8 cellular contexts compared by ENCODE assay signal in genomic region chr18:57561728-57562423, GRCh38. TPM values are rescaled to one million over a fixed set of nuclear protein-coding genes. Genes with fewer than 3 reads are reported as not detected.
A peak's percentile ranks its signal among the peaks of the same experiment; 100 is the strongest.
DNase-seq lines count a peak whose midpoint lies in the region; ATAC-seq, FAIRE-seq and TF ChIP-seq lines count a peak whose summit lies in the region.

No MANE protein-coding gene starts in this region.

- H2AFZ ChIP-seq in SK-N-SH (ENCODE audit: low read depth), result no peak overlapping the region

- no peak overlapping the region for H3K4me3 ChIP-seq in AG09309 (ENCODE audit: control insufficient read depth, low read depth, low read length)
- no peak overlapping the region for H3K4me3 ChIP-seq in GM12865 (ENCODE audit: low read depth, low read length)
- peak overlapping the region in 1 of 2 experiments; percentile 28; a peak in 1 of 4 replicates for H3K4me3 ChIP-seq in SK-N-SH (ENCODE audit: low read depth in 2 of 2, low read length in 1 of 2)
- no peak overlapping the region for H3K4me3 ChIP-seq in mucosa of descending colon

- TF ChIP-seq CTCF in AG09309 (IDR thresholded peaks at IDR 0.05; ENCODE audit: control insufficient read depth, insufficient read depth, low read depth, low read length, missing control alignments) (peak; percentile 66), GM12865 (IDR thresholded peaks at IDR 0.05; ENCODE audit: insufficient read depth, low read depth, low read length, missing control alignments) (peak; percentile 63), SK-N-SH (IDR thresholded peaks at IDR 0.05) (peak; percentile 94), mucosa of descending colon (IDR thresholded peaks at IDR 0.05) (peak; percentile 66)

- no peaks in the 10 kb centered on the region for H3F3A ChIP-seq in SK-N-SH (replicated peaks; ENCODE audit: insufficient read depth)

- peak; percentile 80 for FAIRE-seq in endometrium (lab: Jason Lieb, UNC)

- H3K27me3 ChIP-seq in SK-N-SH (ENCODE audit: insufficient read depth), result no peaks in the 10 kb centered on the region

- POLR2A ChIA-PET in SK-N-SH (lab: Yijun Ruan, JAX), result interaction anchor here (1.1 kb wide), 1 partner anchor 19 kb away, joined by 3 read pairs; no protein-coding TSS in a partner anchor

- no peaks in the 10 kb centered on the region for H3K9me2 ChIP-seq in SK-N-SH

- H3K36me3 ChIP-seq in SK-N-SH (replicated peaks in 1 of 2; ENCODE audit: control insufficient read depth in 1 of 2, insufficient read depth in 2 of 2, low read length in 1 of 2), result peaks cover 21 to 44% of the 10 kb centered on the region in 2 experiments
- H3K36me3 ChIP-seq in mucosa of descending colon (ENCODE audit: low read depth), result no peaks in the 10 kb centered on the region

- H3K9ac ChIP-seq in SK-N-SH, result no peak overlapping the region

- 39% methylated on average over 4 of the region's 4 CpGs for WGBS in SK-N-SH (ENCODE audit: low lambda C conversion rate)

- DNase-seq in AG09309 (ENCODE audit: low read depth) (no peak), GM12865 (ENCODE audit: low read depth) (peak; percentile 66), MV-4-11 (lab: John Stamatoyannopoulos, UW) (peak; percentile 63), SK-N-SH (peak; percentile 68), mucosa of descending colon (peak in 1 of 3 donors; percentile 57)
- no peak for DNase-seq in activated effector memory CD4-positive, alpha-beta T cell treated with Interleukin-2 at 50 U/mL for 16 hours

- TF ChIP-seq RAD21 in SK-N-SH (IDR thresholded peaks at IDR 0.05; ENCODE audit: low read length), result peak; percentile 80

- intact Hi-C loops in mucosa of descending colon (cut with DNase I, micrococcal nuclease), result no loop called here

- ATAC-seq in mucosa of descending colon (peak; percentile 61), HG03039 (IDR thresholded peaks at IDR 0.05; ENCODE audit: unreplicated experiment) (no peak)

- H3K9me3 ChIP-seq in SK-N-SH (no peaks in the 10 kb centered on the region), mucosa of descending colon (no peaks in the 10 kb centered on the region)

- no peak overlapping the region for H3K4me2 ChIP-seq in SK-N-SH

- no peak for TF ChIP-seq EP300 in SK-N-SH (IDR thresholded peaks at IDR 0.05; ENCODE audit: borderline replicate concordance in 1 of 2, low read depth in 1 of 2, low read length in 1 of 2)

- CTCF ChIA-PET in SK-N-SH (lab: Yijun Ruan, JAX), result interaction anchor here (0.6 to 7.9 kb wide), 49 partner anchors 9 to 865 kb away, joined by 3 to 63 read pairs (median 4); partner anchors contain the start of gene FECH

- peaks cover 0 to 3% of the 10 kb centered on the region in 2 experiments; a peak in 1 of 4 replicates for H3K4me1 ChIP-seq in SK-N-SH (ENCODE audit: control insufficient read depth in 1 of 2, insufficient read depth in 2 of 2, low read depth in 1 of 2, low read length in 1 of 2)
- no peaks in the 10 kb centered on the region for H3K4me1 ChIP-seq in mucosa of descending colon (ENCODE audit: low read depth)

- no peaks in the 10 kb centered on the region for H4K20me1 ChIP-seq in SK-N-SH (ENCODE audit: insufficient read depth)

- no peaks in the 10 kb centered on the region for H3K79me2 ChIP-seq in SK-N-SH (ENCODE audit: insufficient read depth)

- H3K27ac ChIP-seq in SK-N-SH (ENCODE audit: low read depth in 2 of 2, low read length in 1 of 2), result no peak overlapping the region

TF ChIP-seq in SK-N-SH, 30 proteins besides CTCF, POLR2A, EP300 and RAD21:
- TF ChIP-seq SIN3A (IDR thresholded peaks at IDR 0.05; ENCODE audit: borderline replicate concordance, low read depth, low read length) (no peak), POLR2AphosphoS5 (IDR thresholded peaks at IDR 0.05; ENCODE audit: low read depth, low read length) (no peak), MXI1 (IDR thresholded peaks at IDR 0.05; ENCODE audit: low read depth, low read length) (no peak), SMC3 (IDR thresholded peaks at IDR 0.05; ENCODE audit: low read depth, low read length) (peak; percentile 65)

RNA-seq across cellular contexts. Expression of gene FECH, which starts 24.6 kb away (rescaled TPM):
- polyA plus RNA-seq in SK-N-SH (2012; rRNA removed), result 44.4 and 45.3 TPM in 2 replicates
- polyA plus RNA-seq in SK-N-SH (2012; cell fraction: cytosol; rRNA removed), result 36.9 and 38.7 TPM in 2 replicates
- polyA plus RNA-seq in SK-N-SH (2012; cell fraction: nucleus; rRNA removed), result 21.8 and 27.8 TPM in 2 replicates
- total RNA-seq in mucosa of descending colon, result 10 to 100 TPM; 17.1 to 22.0 (median 20.4) TPM

RNA-seq across cellular contexts. Expression of gene NARS1, which starts 59.8 kb away (rescaled TPM):
- 84.9 and 129 TPM in 2 replicates for polyA plus RNA-seq in SK-N-SH (2012; rRNA removed)
- polyA plus RNA-seq in SK-N-SH (2012; cell fraction: cytosol; rRNA removed), result 107 and 119 TPM in 2 replicates
- polyA plus RNA-seq in SK-N-SH (2012; cell fraction: nucleus; rRNA removed), result 101 and 188 TPM in 2 replicates
- 100 to 1,000 TPM; 122 to 137 (median 137) TPM for total RNA-seq in mucosa of descending colon

Comparison
In these comparisons a context has a peak if more than half of its experiments do, and no peak if none do; other contexts are left out.
1. DNase-seq: peak in GM12865 (single experiment), MV-4-11 (single experiment) and SK-N-SH (single experiment); none in AG09309 (single experiment) and activated effector memory CD4-positive, alpha-beta T cell treated with Interleukin-2 at 50 U/mL for 16 hours (single experiment).
2. Peak in every context shown above with its lines, with median percentiles within 50 percentile points of each other: CTCF ChIP-seq.